17 cellular contexts compared by ENCODE assay signal in genomic region chr16:2706611-2707311, GRCh38. TPM values are rescaled to one million over a fixed set of nuclear protein-coding genes. Genes with fewer than 3 reads are reported as not detected.
DNase-seq lines count a peak whose midpoint lies in the region; ATAC-seq and TF ChIP-seq lines count a peak whose summit lies in the region.
"Had no signal": no experiment of that assay in that cellular context is flagged by ENCODE, and none has a peak within 500 bp of the region (broad histone marks: within the 10 kb centered on the region; RNA-seq: fewer than 3 reads in every experiment).

No MANE protein-coding gene starts in this region.

- H4K20me1 ChIP-seq in osteoblast (ENCODE audit: insufficient read depth, low read length): peaks cover 28% of the 10 kb centered on the region

- peaks cover 27% of the 10 kb centered on the region for H3K36me3 ChIP-seq in osteoblast (ENCODE audit: insufficient read depth, low read length)

- CTCF ChIA-PET in RWPE1 (lab: Yijun Ruan, JAX): no interaction called here

- H3K4me2 ChIP-seq in osteoblast (ENCODE audit: insufficient read depth, low read length): no peak overlapping the region
- H3K4me2 ChIP-seq: A549 had no signal

- POLR2A ChIA-PET in RWPE1 (lab: Yijun Ruan, JAX; ENCODE audit: low non-redundant PET): no interaction called here

- TF ChIP-seq CTCF in RWPE1 (conservative IDR thresholded peaks at IDR 0.05; ENCODE audit: low read depth): no peak
- TF ChIP-seq CTCF in osteoblast (IDR thresholded peaks at IDR 0.05; ENCODE audit: extremely low read depth, low read depth, low read length): no peak

- no peak overlapping the region for H3K4me3 ChIP-seq in osteoblast (ENCODE audit: insufficient read depth, low read length)
- H3K4me3 ChIP-seq: A549; BLaER1 treated with 17β-estradiol and CSF1 and Interleukin-3, amounts not matched to agents 10 nM and 100 nM had no signal

- H3K79me2 ChIP-seq in osteoblast (ENCODE audit: insufficient read depth, low read length): peaks cover 30% of the 10 kb centered on the region

- DNase-seq in Right ventricle myocardium inferior (ENCODE audit: missing footprints) (peak; percentile 39), Right ventricle myocardium superior (no peak), RWPE1 (ENCODE audit: low spot score) (no peak), osteoblast (ENCODE audit: insufficient read length, low spot score, missing footprints) (peak; percentile 82), NCI-H2029 treated with DMSO at 0.1 percent for 48 hours (lab: John Stamatoyannopoulos, UW) (no peak), T1000 (lab: John Stamatoyannopoulos, UW) (no peak)
- DNase-seq: AML-193; Caco-2; Calu3; CD4-positive, alpha-beta T cell; DMS79 treated with DMSO at 0.1 percent for 48 hours; GF-D8 had no signal

- H3K4me1 ChIP-seq in osteoblast (ENCODE audit: insufficient read depth, low read length): no peaks in the 10 kb centered on the region
- H3K4me1 ChIP-seq: A549, Caco-2 had no signal

- ATAC-seq in Right ventricle myocardium inferior (no peak), Right ventricle myocardium superior (ENCODE audit: poor library complexity) (no peak)
- ATAC-seq: A549; CD8-positive, alpha-beta T cell had no signal

- no peaks in the 10 kb centered on the region for H3K27me3 ChIP-seq in osteoblast (ENCODE audit: insufficient read depth, low read length)

- intact Hi-C loops in Right ventricle myocardium inferior (cut with DNase I) (no loop called here), Right ventricle myocardium superior (cut with DNase I) (no loop called here)

- H3K9me3 ChIP-seq in osteoblast (ENCODE audit: low read depth, low read length): no peaks in the 10 kb centered on the region
- H3K9me3 ChIP-seq: A549; BLaER1 treated with 17β-estradiol and CSF1 and Interleukin-3, amounts not matched to agents 10 nM and 100 nM; Caco-2 had no signal

- H2AFZ ChIP-seq in osteoblast (ENCODE audit: low read length): no peak overlapping the region

- H3K27ac ChIP-seq in RWPE1 (peak overlapping the region; percentile 33; the same call in 1 of the 2 replicates), osteoblast (ENCODE audit: low read depth, low read length) (no peak overlapping the region)
- H3K27ac ChIP-seq: 22Rv1; A549; BLaER1 treated with 17β-estradiol and CSF1 and Interleukin-3, amounts not matched to agents 10 nM and 100 nM; C4-2B had no signal

RNA-seq across cellular contexts. Expression of gene PRSS27, which starts 13.3 kb away (rescaled TPM):
- total RNA-seq in Right ventricle myocardium inferior (0.30 TPM), Right ventricle myocardium superior (0.30 TPM), osteoblast (1.5 and 2.5 TPM in 2 replicates)

RNA-seq across cellular contexts. Expression of gene KCTD5, which starts 24.4 kb away (rescaled TPM):
- total RNA-seq in Right ventricle myocardium inferior (10.5 TPM), Right ventricle myocardium superior (9.8 TPM), osteoblast (19.2 and 21.7 TPM in 2 replicates)

RNA-seq across cellular contexts. Expression of gene SRRM2, which starts 45.7 kb away (rescaled TPM):
- total RNA-seq in Right ventricle myocardium inferior (239 TPM), Right ventricle myocardium superior (243 TPM), osteoblast (56.8 and 62.2 TPM in 2 replicates)

Comparison
In these comparisons a context has a peak if more than half of its experiments do, and no peak if none do; other contexts are left out.
1. DNase-seq: peak in Right ventricle myocardium inferior (single experiment) and osteoblast (single experiment); none in Right ventricle myocardium superior (single experiment), RWPE1 (single experiment), NCI-H2029 treated with DMSO at 0.1 percent for 48 hours (single experiment) and T1000 (single experiment).